ENCODE assay signal across 8 cellular contexts in genomic region chr16:46884513-46885293, GRCh38. TPM values are rescaled to one million over a fixed set of nuclear protein-coding genes. Genes with fewer than 3 reads are reported as not detected.
DNase-seq lines count a peak whose midpoint lies in the region; ATAC-seq and TF ChIP-seq lines count a peak whose summit lies in the region.

No MANE protein-coding gene starts in this region.

- no peak for TF ChIP-seq CTCF in parathyroid adenoma (IDR thresholded peaks at IDR 0.05)

- peaks cover 26% of the 10 kb centered on the region for H3K36me3 ChIP-seq in HUES48 (ENCODE audit: control insufficient read depth, insufficient read depth, low read length)
- no peaks in the 10 kb centered on the region for H3K36me3 ChIP-seq in parathyroid adenoma (ENCODE audit: control insufficient read depth, insufficient read depth, low read length)

- H3K79me2 ChIP-seq in parathyroid adenoma: peaks cover 9% of the 10 kb centered on the region

- H3K27ac ChIP-seq in HUES48 (ENCODE audit: low read depth, low read length) (no peak overlapping the region), parathyroid adenoma (no peak overlapping the region)

- H3K9ac ChIP-seq in HUES48 (ENCODE audit: low read depth, low read length) (peak overlapping the region; percentile 68), parathyroid adenoma (peak overlapping the region; percentile 28)

- H3K4me2 ChIP-seq in parathyroid adenoma (ENCODE audit: low read length): peak overlapping the region; percentile 89

- H3K9me3 Mint-ChIP-seq in activated T-helper 2 cell treated with anti-CD3 and anti-CD28 coated beads, Interferon-gamma antibody, Interleukin-2, Interleukin-4, amounts not matched to agents 10 μg/mL and 5 μg/mL and 100 μg/mL, durations not matched to agents 14 hours and 24 hours and 36 hours: no peaks in the 10 kb centered on the region

- H3K27me3 Mint-ChIP-seq in activated T-helper 2 cell treated with anti-CD3 and anti-CD28 coated beads, Interferon-gamma antibody, Interleukin-2, Interleukin-4, amounts not matched to agents 10 μg/mL and 5 μg/mL and 100 μg/mL, durations not matched to agents 14 hours and 24 hours and 36 hours (ENCODE audit: low read depth): peaks cover 21% of the 10 kb centered on the region

- intact Hi-C loops in activated T-helper 2 cell treated with anti-CD3 and anti-CD28 coated beads, Interferon-gamma antibody, Interleukin-2, Interleukin-4, amounts not matched to agents 10 μg/mL and 5 μg/mL and 100 μg/mL, durations not matched to agents 14 hours and 24 hours and 36 hours (cut with micrococcal nuclease): loop anchor here (1.0 to 5.0 kb wide), 4 partner anchors 22 to 195 kb away; partner anchors contain the start of genes C16orf87, ORC6 and VPS35

- peak; percentile 7 for ATAC-seq in GM19372 (IDR thresholded peaks at IDR 0.05; ENCODE audit: low read depth, unreplicated experiment)

- DNase-seq in Ammon's horn (ENCODE audit: low spot score) (peak; percentile 84), glomerular visceral epithelial cell (ENCODE audit: extremely low spot score) (peak; percentile 9), DMS153 (lab: John Stamatoyannopoulos, UW) (no peak), NK-92 (lab: John Stamatoyannopoulos, UW; ENCODE audit: unreplicated experiment) (no peak)
- DNase-seq in activated T-helper 2 cell treated with anti-CD3 and anti-CD28 coated beads, Interferon-gamma antibody, Interleukin-2, Interleukin-4, amounts not matched to agents 10 μg/mL and 5 μg/mL and 100 μg/mL, durations not matched to agents 14 hours and 24 hours and 36 hours (ENCODE audit: low spot score): peak; percentile 13

- H3K9me3 ChIP-seq in HUES48 (ENCODE audit: control insufficient read depth, insufficient read depth, low read length) (no peaks in the 10 kb centered on the region), parathyroid adenoma (ENCODE audit: control insufficient read depth, low read length) (no peaks in the 10 kb centered on the region)

- H3K27ac Mint-ChIP-seq in activated T-helper 2 cell treated with anti-CD3 and anti-CD28 coated beads, Interferon-gamma antibody, Interleukin-2, Interleukin-4, amounts not matched to agents 10 μg/mL and 5 μg/mL and 100 μg/mL, durations not matched to agents 14 hours and 24 hours and 36 hours: no peak overlapping the region

- H2AFZ ChIP-seq in parathyroid adenoma: peak overlapping the region; percentile 89

- H3K4me1 Mint-ChIP-seq in activated T-helper 2 cell treated with anti-CD3 and anti-CD28 coated beads, Interferon-gamma antibody, Interleukin-2, Interleukin-4, amounts not matched to agents 10 μg/mL and 5 μg/mL and 100 μg/mL, durations not matched to agents 14 hours and 24 hours and 36 hours (ENCODE audit: low read depth): peaks cover 12% of the 10 kb centered on the region

- H3K4me1 ChIP-seq in HUES48 (ENCODE audit: control insufficient read depth, insufficient read depth, low read length) (peaks cover 37% of the 10 kb centered on the region), parathyroid adenoma (peaks cover 15% of the 10 kb centered on the region)

- peak overlapping the region; percentile 78 for H3K4me3 Mint-ChIP-seq in activated T-helper 2 cell treated with anti-CD3 and anti-CD28 coated beads, Interferon-gamma antibody, Interleukin-2, Interleukin-4, amounts not matched to agents 10 μg/mL and 5 μg/mL and 100 μg/mL, durations not matched to agents 14 hours and 24 hours and 36 hours (ENCODE audit: low read depth)

- H3K36me3 Mint-ChIP-seq in activated T-helper 2 cell treated with anti-CD3 and anti-CD28 coated beads, Interferon-gamma antibody, Interleukin-2, Interleukin-4, amounts not matched to agents 10 μg/mL and 5 μg/mL and 100 μg/mL, durations not matched to agents 14 hours and 24 hours and 36 hours (ENCODE audit: low read depth): peaks cover 3% of the 10 kb centered on the region

- H3K4me3 ChIP-seq in HUES48 (ENCODE audit: low read depth, low read length) (peak overlapping the region; percentile 81), parathyroid adenoma (ENCODE audit: low read depth, low read length) (peak overlapping the region; percentile 56)

- H3K27me3 ChIP-seq in HUES48 (ENCODE audit: control insufficient read depth, insufficient read depth, low read length) (peaks cover 7% of the 10 kb centered on the region; the same call in 1 of the 2 replicates), parathyroid adenoma (ENCODE audit: control insufficient read depth, insufficient read depth, low read length) (no peaks in the 10 kb centered on the region)

RNA-seq across cellular contexts. Expression of gene GPT2, which starts 0.5 kb away (rescaled TPM):
- 12.9 and 13.5 TPM in 2 replicates for total RNA-seq in activated T-helper 2 cell treated with anti-CD3 and anti-CD28 coated beads, Interferon-gamma antibody, Interleukin-2, Interleukin-4, amounts not matched to agents 10 μg/mL and 5 μg/mL and 100 μg/mL, durations not matched to agents 14 hours and 24 hours and 36 hours

RNA-seq across cellular contexts. Expression of gene C16orf87, which starts 53.7 kb away (rescaled TPM):
- total RNA-seq in activated T-helper 2 cell treated with anti-CD3 and anti-CD28 coated beads, Interferon-gamma antibody, Interleukin-2, Interleukin-4, amounts not matched to agents 10 μg/mL and 5 μg/mL and 100 μg/mL, durations not matched to agents 14 hours and 24 hours and 36 hours: 20.1 and 24.0 TPM in 2 replicates

Comparison
In these comparisons a context has a peak if more than half of its experiments do, and no peak if none do; other contexts are left out.
1. DNase-seq: peak in Ammon's horn (single experiment), activated T-helper 2 cell treated with anti-CD3 and anti-CD28 coated beads, Interferon-gamma antibody, Interleukin-2, Interleukin-4, amounts not matched to agents 10 μg/mL and 5 μg/mL and 100 μg/mL, durations not matched to agents 14 hours and 24 hours and 36 hours (single experiment) and glomerular visceral epithelial cell (single experiment); none in DMS153 (single experiment) and NK-92 (single experiment).